Comparison of ENCODE assay signal across 8 cellular contexts in the genomic region with DNA sequence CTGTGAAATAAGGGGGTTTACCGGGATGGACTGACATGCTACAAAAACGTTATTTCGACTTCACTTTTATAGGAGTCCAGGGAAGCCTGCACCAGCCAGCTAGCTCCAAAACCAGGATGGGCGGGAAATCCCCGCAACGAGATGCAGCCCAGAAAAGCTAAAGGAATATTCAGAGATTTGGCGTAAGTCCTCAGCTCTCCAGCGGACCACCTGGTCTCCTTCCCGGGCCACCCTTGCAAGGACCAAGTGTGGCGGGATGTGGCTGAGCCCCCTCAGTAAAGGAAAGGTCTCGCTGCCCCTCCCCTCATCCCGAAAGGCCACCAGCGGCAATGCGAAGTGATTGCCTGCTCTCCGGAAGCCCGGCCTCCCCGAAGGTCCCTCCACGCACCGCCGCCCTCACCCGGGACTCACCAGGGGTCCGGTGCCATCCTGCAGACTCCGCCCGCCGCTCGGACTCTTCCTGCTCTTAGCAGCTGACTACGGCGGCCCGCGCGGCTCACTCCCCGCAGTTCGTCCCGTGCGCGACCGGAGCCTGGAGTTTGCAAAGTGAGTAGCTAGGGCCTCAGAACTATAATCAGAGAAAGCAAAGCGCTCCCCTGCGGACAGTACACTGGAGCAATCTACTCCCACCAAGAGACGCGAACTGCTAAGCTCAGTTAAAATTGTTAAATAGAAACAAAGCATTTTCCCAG.
A peak's percentile ranks its signal among the peaks of the same experiment; 100 is the strongest.
DNase-seq lines count a peak whose midpoint lies in the region; ATAC-seq lines count a peak whose summit lies in the region.

A gene with protein sequence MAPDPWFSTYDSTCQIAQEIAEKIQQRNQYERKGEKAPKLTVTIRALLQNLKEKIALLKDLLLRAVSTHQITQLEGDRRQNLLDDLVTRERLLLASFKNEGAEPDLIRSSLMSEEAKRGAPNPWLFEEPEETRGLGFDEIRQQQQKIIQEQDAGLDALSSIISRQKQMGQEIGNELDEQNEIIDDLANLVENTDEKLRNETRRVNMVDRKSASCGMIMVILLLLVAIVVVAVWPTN (minus strand): TSS at position 440 of the 692 bp plus-strand sequence. CDS start 12 bp downstream, at position 428.

- ATAC-seq in HG02970 (IDR thresholded peaks at IDR 0.05; ENCODE audit: low FRiP score, unreplicated experiment) = peak; percentile 59

- DNase-seq in NCI-H1436 (lab: John Stamatoyannopoulos, UW) (peak; percentile 33), NCI-H1436 treated with DMSO at 0.1 percent for 48 hours (lab: John Stamatoyannopoulos, UW) (no peak), NCI-H226 (peak; percentile 86), islet precursor cell (peak; percentile 99)
- peak; percentile 47 for DNase-seq in activated CD4-positive, CD25-positive, alpha-beta regulatory T cell treated with anti-CD3 and anti-CD28 coated beads, Interleukin-2, amount 50 U/mL, for 16 hours (ENCODE audit: low read depth, low spot score)
- DNase-seq in central memory CD4-positive, alpha-beta T cell = peak; percentile 71
- peak; percentile 70 to 84 (median 75) for DNase-seq in stimulated activated CD4-positive, alpha-beta T cell treated with anti-CD3 and anti-CD28 coated beads, Interleukin-12 subunit alpha, Interleukin-12 subunit beta, amount 100 ng/mL, for 48 hours (ENCODE audit: low read depth in 2 of 3, low spot score in 1 of 3)
